Comparison of ENCODE assay signal across 8 cellular contexts in genomic region chr11:10307022-10307410, GRCh38. TPM values are rescaled to one million over a fixed set of nuclear protein-coding genes. Genes with fewer than 3 reads are reported as not detected.
A peak's percentile ranks its signal among the peaks of the same experiment; 100 is the strongest.
DNase-seq lines count a peak whose midpoint lies in the region; ATAC-seq and TF ChIP-seq lines count a peak whose summit lies in the region.

No MANE protein-coding gene starts in this region.

- intact Hi-C loops in heart right ventricle (cut with DNase I): loop anchor here (2.0 to 10.0 kb wide), 22 partner anchors 58 to 692 kb away; no protein-coding TSS in a partner anchor
- intact Hi-C loops in left ventricle myocardium superior (cut with micrococcal nuclease): loop anchor here (5.0 to 10.0 kb wide), 3 partner anchors 100 to 445 kb away; no protein-coding TSS in a partner anchor
- intact Hi-C loops in adrenal gland (cut with DNase I): loop anchor here (5.0 to 10.0 kb wide), 3 partner anchors 95 to 552 kb away; no protein-coding TSS in a partner anchor
- intact Hi-C loops in lower leg skin (cut with DNase I; ENCODE audit: low total_unique reads): loop anchor here (10.0 kb wide), 1 partner anchor 102 kb away; no protein-coding TSS in a partner anchor

- H3K4me3 ChIP-seq in heart right ventricle (peak overlapping the region; percentile 59 to 89 (median 72)), adrenal gland (peak overlapping the region in 2 of 4 donors; percentile 25 to 67), lower leg skin (ENCODE audit: low read depth, poor library complexity, severe bottlenecking) (peak overlapping the region; percentile 76), urinary bladder (ENCODE audit: low read depth, low read length) (peak overlapping the region; percentile 77)

- DNase-seq in heart right ventricle (no peak), left ventricle myocardium superior (no peak), adrenal gland (no peak), lower leg skin (ENCODE audit: low spot score in 2 of 2) (no peak), AG08395 (ENCODE audit: low spot score) (no peak)

- H3K27ac ChIP-seq in heart right ventricle (peak overlapping the region in 9 of 10 donors; percentile 64 to 92 (median 86)), adrenal gland (peak overlapping the region in 3 of 5 donors; percentile 71 to 81 (median 78)), urinary bladder (ENCODE audit: low read depth) (no peak overlapping the region)

- TF ChIP-seq POLR2A in adrenal gland (IDR thresholded peaks at IDR 0.05) (no peak), lower leg skin (IDR thresholded peaks at IDR 0.05) (no peak)

- no peak for TF ChIP-seq CTCF in heart right ventricle (IDR thresholded peaks at IDR 0.05)
- TF ChIP-seq CTCF in adrenal gland (IDR thresholded peaks at IDR 0.05): no peak
- no peak for TF ChIP-seq CTCF in lower leg skin (IDR thresholded peaks at IDR 0.05)

- peaks cover 0 to 14% (median 0%) of the 10 kb centered on the region in 9 donors for H3K36me3 ChIP-seq in heart right ventricle
- H3K36me3 ChIP-seq in adrenal gland (replicated peaks in 1 of 2): no peaks in the 10 kb centered on the region
- H3K36me3 ChIP-seq in urinary bladder (ENCODE audit: insufficient read depth): no peaks in the 10 kb centered on the region

- no peak for ATAC-seq in heart right ventricle
- no peak for ATAC-seq in left ventricle myocardium superior
- no peak for ATAC-seq in HG03196 (IDR thresholded peaks at IDR 0.05; ENCODE audit: unreplicated experiment)
- ATAC-seq in HG02938 (IDR thresholded peaks at IDR 0.05; ENCODE audit: unreplicated experiment): no peak

- H3K4me1 ChIP-seq in heart right ventricle: peaks cover 15 to 76% (median 60%) of the 10 kb centered on the region in 9 donors
- peaks cover 13 to 41% of the 10 kb centered on the region in 2 donors for H3K4me1 ChIP-seq in adrenal gland (replicated peaks in 1 of 2)
- peaks cover 1% of the 10 kb centered on the region for H3K4me1 ChIP-seq in urinary bladder (ENCODE audit: insufficient read depth)

- WGBS in heart right ventricle, 2 donors: 35 to 58% methylated on average over 10 of the region's 10 CpGs
- WGBS in adrenal gland, 4 donors: 38 to 46% (median 41%) methylated on average over 10 of the region's 10 CpGs
- 12 to 22% methylated on average over 10 of the region's 10 CpGs for WGBS in lower leg skin, 2 donors
- WGBS in urinary bladder: 36% methylated on average over 10 of the region's 10 CpGs

- peaks cover 0 to 6% (median 0%) of the 10 kb centered on the region in 11 donors for H3K9me3 ChIP-seq in heart right ventricle
- H3K9me3 ChIP-seq in adrenal gland (replicated peaks in 1 of 3): no peaks in the 10 kb centered on the region

- peaks cover 0 to 16% (median 0%) of the 10 kb centered on the region in 7 donors for H3K27me3 ChIP-seq in heart right ventricle
- no peaks in the 10 kb centered on the region for H3K27me3 ChIP-seq in adrenal gland

RNA-seq across cellular contexts. Expression of gene ADM, which starts 2.1 kb away (rescaled TPM):
- total RNA-seq in heart right ventricle (10 to 100 TPM in 5 of 10 donors, 1 to 10 TPM in 5; 5.1 to 63.7 (median 9.6) TPM), left ventricle myocardium superior (23.4 TPM), adrenal gland (10 to 100 TPM in 7 of 8 donors, 1 to 10 TPM in 1; 3.6 to 55.7 (median 15.8) TPM), lower leg skin (100 to 1,000 TPM; 117 to 406 (median 299) TPM), urinary bladder (28.2 TPM)
- polyA plus RNA-seq in heart right ventricle (10 to 100 TPM; 23.6 to 57.1 TPM), adrenal gland (10 to 100 TPM in 2 of 3 donors, 1 to 10 TPM in 1; 6.9 to 27.6 (median 26.3) TPM), urinary bladder (47.2 TPM)

RNA-seq across cellular contexts. Expression of gene SBF2, which starts 13.0 kb away (rescaled TPM):
- total RNA-seq in heart right ventricle (10 to 100 TPM; 16.2 to 27.1 (median 21.2) TPM), left ventricle myocardium superior (17.9 TPM), adrenal gland (10 to 100 TPM; 32.1 to 60.7 (median 41.8) TPM), lower leg skin (10 to 100 TPM; 29.7 to 60.4 (median 36.0) TPM), urinary bladder (114 TPM)
- polyA plus RNA-seq in heart right ventricle (10 to 100 TPM in 1 of 2 donors, 1 to 10 TPM in 1; 8.9 to 22.2 TPM), adrenal gland (10 to 100 TPM; 12.5 to 23.5 (median 15.9) TPM), urinary bladder (27.8 TPM)
